In genomic region chr19:574658-575526, GRCh38 we compare ENCODE assay signal across 8 cellular contexts. TPM values are rescaled to one million over a fixed set of nuclear protein-coding genes. Genes with fewer than 3 reads are reported as not detected.
DNase-seq lines count a peak whose midpoint lies in the region; ATAC-seq and TF ChIP-seq lines count a peak whose summit lies in the region.

No MANE protein-coding gene starts in this region.

- H3K9me3 ChIP-seq in HEK293 (ENCODE audit: control insufficient read depth, insufficient read depth, low read depth, low read length) (no peaks in the 10 kb centered on the region), adrenal gland (replicated peaks in 1 of 3) (no peaks in the 10 kb centered on the region), hepatocyte (ENCODE audit: low read depth) (no peaks in the 10 kb centered on the region), skeletal muscle satellite cell (replicated peaks; ENCODE audit: low read length) (no peaks in the 10 kb centered on the region)

- intact Hi-C loops in adrenal gland (cut with DNase I), result no loop called here

- H3K27me3 ChIP-seq in ACC112 (ENCODE audit: insufficient read depth, low read length) (no peaks in the 10 kb centered on the region), adrenal gland (no peaks in the 10 kb centered on the region), hepatocyte (no peaks in the 10 kb centered on the region), skeletal muscle satellite cell (ENCODE audit: control insufficient read depth, insufficient read depth, low read length) (no peaks in the 10 kb centered on the region)

- ATAC-seq in GM18511 (IDR thresholded peaks at IDR 0.05; ENCODE audit: unreplicated experiment) (no peak), HG03571 (IDR thresholded peaks at IDR 0.05; ENCODE audit: unreplicated experiment) (no peak)

- CTCF ChIA-PET in HEK293 (lab: Yijun Ruan, JAX), result interaction anchor here (1.0 to 1.6 kb wide), 3 partner anchors 9 to 63 kb away, joined by 3 to 17 read pairs (median 6); no protein-coding TSS in a partner anchor

- H3K9me2 ChIP-seq in hepatocyte (replicated peaks; ENCODE audit: insufficient read depth), result no peaks in the 10 kb centered on the region

- H3K36me3 ChIP-seq in ACC112 (ENCODE audit: insufficient read depth, low read length), result no peaks in the 10 kb centered on the region
- H3K36me3 ChIP-seq in HEK293 (ENCODE audit: control insufficient read depth in 2 of 2, insufficient read depth in 1 of 2, low read length in 2 of 2), result peaks cover 0 to 32% of the 10 kb centered on the region in 2 experiments; a peak in 2 of 3 replicates
- H3K36me3 ChIP-seq in adrenal gland (replicated peaks in 1 of 2), result peaks cover 0 to 4% of the 10 kb centered on the region in 2 donors
- no peaks in the 10 kb centered on the region for H3K36me3 ChIP-seq in hepatocyte (replicated peaks; ENCODE audit: insufficient read depth, low read depth)
- peaks cover 9% of the 10 kb centered on the region for H3K36me3 ChIP-seq in skeletal muscle satellite cell (ENCODE audit: insufficient read depth, low read length)

- TF ChIP-seq CTCF in HEK293 (tag by site-specific recombination; IDR thresholded peaks at IDR 0.05) (no peak), adrenal gland (IDR thresholded peaks at IDR 0.05) (no peak), hepatocyte (IDR thresholded peaks at IDR 0.05; ENCODE audit: poor library complexity) (no peak)

- DNase-seq in adrenal gland (peak in 5 of 7 donors; percentile 46 to 66 (median 59)), hepatocyte (ENCODE audit: low spot score) (peak; percentile 55), KG1 (lab: John Stamatoyannopoulos, UW) (no peak)

- H4K20me1 ChIP-seq in hepatocyte (ENCODE audit: insufficient read depth, poor library complexity, severe bottlenecking), result peaks cover 70% of the 10 kb centered on the region

- peak overlapping the region; percentile 71 for H3K4me3 ChIP-seq in ACC112 (ENCODE audit: low read depth, low read length)
- H3K4me3 ChIP-seq in HEK293 (ENCODE audit: low read depth, low read length), result peak overlapping the region; percentile 25
- peak overlapping the region in 1 of 4 donors; percentile 82 for H3K4me3 ChIP-seq in adrenal gland
- no peak overlapping the region for H3K4me3 ChIP-seq in hepatocyte
- peak overlapping the region; percentile 58 for H3K4me3 ChIP-seq in skeletal muscle satellite cell (ENCODE audit: low read length)

- H3K79me2 ChIP-seq in ACC112 (ENCODE audit: control insufficient read depth, insufficient read depth, low read length, unreplicated experiment) (peaks cover 68% of the 10 kb centered on the region), hepatocyte (peaks cover 74% of the 10 kb centered on the region)

- WGBS in adrenal gland, 4 donors, result 23 to 28% (median 26%) methylated on average over 10 to 32 of the region's 32 CpGs
- WGBS in hepatocyte (ENCODE audit: low lambda C conversion rate, missing lambda C conversion rate), result 36% methylated on average over 31 of the region's 32 CpGs

- H3K4me1 ChIP-seq in ACC112 (ENCODE audit: control insufficient read depth, insufficient read depth, low read length, unreplicated experiment) (peaks cover 16% of the 10 kb centered on the region), HEK293 (ENCODE audit: control insufficient read depth, insufficient read depth, low read length) (peaks cover 7% of the 10 kb centered on the region), adrenal gland (replicated peaks in 1 of 2) (peaks cover 50 to 57% of the 10 kb centered on the region in 2 donors), hepatocyte (ENCODE audit: insufficient read depth) (peaks cover 31% of the 10 kb centered on the region), skeletal muscle satellite cell (ENCODE audit: control insufficient read depth, insufficient read depth, low read length) (peaks cover 43% of the 10 kb centered on the region)

- H3K4me2 ChIP-seq in hepatocyte (peak overlapping the region; percentile 99), skeletal muscle satellite cell (ENCODE audit: low read length) (peak overlapping the region; percentile 85)

- H2AFZ ChIP-seq in ACC112 (ENCODE audit: low read length, unreplicated experiment), result no peak overlapping the region
- H2AFZ ChIP-seq in hepatocyte, result no peak overlapping the region

- H3K27ac ChIP-seq in ACC112 (ENCODE audit: low read depth, low read length), result peak overlapping the region; percentile 10; the same call in 1 of the 2 replicates
- peak overlapping the region; percentile 4 for H3K27ac ChIP-seq in HEK293 (ENCODE audit: extremely low read depth, low read depth, low read length)
- peak overlapping the region; percentile 60 to 97 (median 94) for H3K27ac ChIP-seq in adrenal gland
- peak overlapping the region; percentile 70 for H3K27ac ChIP-seq in hepatocyte

- H3K9ac ChIP-seq in skeletal muscle satellite cell (ENCODE audit: low read depth, low read length), result no peak overlapping the region

- TF ChIP-seq POLR2A in adrenal gland (IDR thresholded peaks at IDR 0.05), result peak in 1 of 2 donors; percentile 60

- POLR2A ChIA-PET in HEK293 (lab: Yijun Ruan, JAX), result interaction anchor here (0.7 to 2.0 kb wide), 9 partner anchors 9 to 200 kb away, joined by 3 to 16 read pairs (median 5); partner anchors contain the start of genes CDC34, FSTL3 and POLRMT

TF ChIP-seq in HEK293, 187 proteins besides CTCF, POLR2A, EP300 and RAD21 (continues in another document):
- TF ChIP-seq, protein P1, sequence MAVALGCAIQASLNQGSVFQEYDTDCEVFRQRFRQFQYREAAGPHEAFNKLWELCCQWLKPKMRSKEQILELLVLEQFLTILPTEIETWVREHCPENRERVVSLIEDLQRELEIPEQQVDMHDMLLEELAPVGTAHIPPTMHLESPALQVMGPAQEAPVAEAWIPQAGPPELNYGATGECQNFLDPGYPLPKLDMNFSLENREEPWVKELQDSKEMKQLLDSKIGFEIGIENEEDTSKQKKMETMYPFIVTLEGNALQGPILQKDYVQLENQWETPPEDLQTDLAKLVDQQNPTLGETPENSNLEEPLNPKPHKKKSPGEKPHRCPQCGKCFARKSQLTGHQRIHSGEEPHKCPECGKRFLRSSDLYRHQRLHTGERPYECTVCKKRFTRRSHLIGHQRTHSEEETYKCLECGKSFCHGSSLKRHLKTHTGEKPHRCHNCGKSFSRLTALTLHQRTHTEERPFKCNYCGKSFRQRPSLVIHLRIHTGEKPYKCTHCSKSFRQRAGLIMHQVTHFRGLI (tag by site-specific recombination; IDR thresholded peaks at IDR 0.05), result peak; percentile 48; the same call in 1 of the 2 replicates
- TF ChIP-seq ZNF660 (tag by site-specific recombination; IDR thresholded peaks at IDR 0.05), result no peak
- TF ChIP-seq ZNF677 (tag by site-specific recombination; IDR thresholded peaks at IDR 0.05), result no peak
- TF ChIP-seq, protein P2, sequence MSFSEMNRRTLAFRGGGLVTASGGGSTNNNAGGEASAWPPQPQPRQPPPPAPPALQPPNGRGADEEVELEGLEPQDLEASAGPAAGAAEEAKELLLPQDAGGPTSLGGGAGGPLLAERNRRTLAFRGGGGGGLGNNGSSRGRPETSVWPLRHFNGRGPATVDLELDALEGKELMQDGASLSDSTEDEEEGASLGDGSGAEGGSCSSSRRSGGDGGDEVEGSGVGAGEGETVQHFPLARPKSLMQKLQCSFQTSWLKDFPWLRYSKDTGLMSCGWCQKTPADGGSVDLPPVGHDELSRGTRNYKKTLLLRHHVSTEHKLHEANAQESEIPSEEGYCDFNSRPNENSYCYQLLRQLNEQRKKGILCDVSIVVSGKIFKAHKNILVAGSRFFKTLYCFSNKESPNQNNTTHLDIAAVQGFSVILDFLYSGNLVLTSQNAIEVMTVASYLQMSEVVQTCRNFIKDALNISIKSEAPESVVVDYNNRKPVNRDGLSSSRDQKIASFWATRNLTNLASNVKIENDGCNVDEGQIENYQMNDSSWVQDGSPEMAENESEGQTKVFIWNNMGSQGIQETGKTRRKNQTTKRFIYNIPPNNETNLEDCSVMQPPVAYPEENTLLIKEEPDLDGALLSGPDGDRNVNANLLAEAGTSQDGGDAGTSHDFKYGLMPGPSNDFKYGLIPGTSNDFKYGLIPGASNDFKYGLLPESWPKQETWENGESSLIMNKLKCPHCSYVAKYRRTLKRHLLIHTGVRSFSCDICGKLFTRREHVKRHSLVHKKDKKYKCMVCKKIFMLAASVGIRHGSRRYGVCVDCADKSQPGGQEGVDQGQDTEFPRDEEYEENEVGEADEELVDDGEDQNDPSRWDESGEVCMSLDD (tag by site-specific recombination; IDR thresholded peaks at IDR 0.05), result 0 out of 2 replicates have a peak, but pooled peaks have one; percentile 46
- TF ChIP-seq ZNF2 (tag by site-specific recombination; IDR thresholded peaks at IDR 0.05), result 0 out of 2 replicates have a peak, but pooled peaks have one; percentile 15

RNA-seq across cellular contexts. Expression of gene BSG, which starts 2.5 kb away (rescaled TPM):
- total RNA-seq in adrenal gland (1,000 to 10,000 TPM in 1 of 8 donors, 100 to 1,000 TPM in 7; 705 to 1,372 (median 832) TPM), hepatocyte (509 and 545 TPM in 2 replicates)
- polyA plus RNA-seq in adrenal gland (1,000 to 10,000 TPM in 2 of 3 donors, 100 to 1,000 TPM in 1; 481 to 2,214 (median 1,591) TPM), hepatocyte (1,282 and 1,292 TPM in 2 replicates)
- total RNA-seq in skeletal muscle satellite cell (2012; rRNA removed), result 268 and 289 TPM in 2 replicates

RNA-seq across cellular contexts. Expression of gene HCN2, which starts 14.8 kb away (rescaled TPM):
- total RNA-seq in adrenal gland (1 to 10 TPM in 7 of 8 donors, under 1 TPM in 1; 0.74 to 9.1 (median 7.6) TPM), hepatocyte (0.30 and 0.44 TPM in 2 replicates)
- polyA plus RNA-seq in adrenal gland (1 to 10 TPM in 2 of 3 donors, under 1 TPM in 1; 0.98 to 2.5 (median 1.1) TPM), hepatocyte (0.16 and 0.21 TPM in 2 replicates)
- total RNA-seq in skeletal muscle satellite cell (2012; rRNA removed), result 0.76 and 2.4 TPM in 2 replicates

RNA-seq across cellular contexts. Expression of gene GZMM, which starts 31.0 kb away (rescaled TPM):
- 1 to 10 TPM in 2 of 8 donors, under 1 TPM in 4, not detected in 2; 0.35 to 2.4 (median 0.80) TPM for total RNA-seq in adrenal gland
- polyA plus RNA-seq in adrenal gland, result 1 to 10 TPM in 2 of 3 donors, not detected in 1; 1.3 to 1.9 TPM
- not detected in 2 replicates for total RNA-seq in hepatocyte
- polyA plus RNA-seq in hepatocyte, result not detected in 2 replicates
- total RNA-seq in skeletal muscle satellite cell (2012; rRNA removed), result 0.22 TPM in 1 of 2 replicates, not detected in the other

RNA-seq across cellular contexts. Expression of gene CDC34, which starts 43.3 kb away (rescaled TPM):
- total RNA-seq in adrenal gland, result 10 to 100 TPM; 42.4 to 74.6 (median 59.6) TPM
- polyA plus RNA-seq in adrenal gland, result 100 to 1,000 TPM in 2 of 3 donors, 10 to 100 TPM in 1; 22.2 to 151 (median 124) TPM
- 89.9 and 105 TPM in 2 replicates for total RNA-seq in hepatocyte
- polyA plus RNA-seq in hepatocyte, result 196 and 197 TPM in 2 replicates
- 42.3 and 47.2 TPM in 2 replicates for total RNA-seq in skeletal muscle satellite cell (2012; rRNA removed)

RNA-seq across cellular contexts. Expression of gene POLRMT, which starts 58.4 kb away (rescaled TPM):
- total RNA-seq in adrenal gland (10 to 100 TPM; 26.3 to 61.4 (median 40.6) TPM), hepatocyte (38.7 and 41.9 TPM in 2 replicates)
- polyA plus RNA-seq in adrenal gland (100 to 1,000 TPM in 2 of 3 donors, 10 to 100 TPM in 1; 42.7 to 371 (median 178) TPM), hepatocyte (59.5 and 60.7 TPM in 2 replicates)
- 39.8 and 40.0 TPM in 2 replicates for total RNA-seq in skeletal muscle satellite cell (2012; rRNA removed)

Comparison
In these comparisons a context has a peak if more than half of its experiments do, and no peak if none do; other contexts are left out.
1. H3K27ac ChIP-seq: peak in every context shown above with its lines; median percentile 94 in adrenal gland; 70 in hepatocyte; 10 in ACC112; 4 in HEK293.